ENCODE assay signal across 9 cellular contexts in genomic region chr15:82808634-82809041, GRCh38. TPM values are rescaled to one million over a fixed set of nuclear protein-coding genes. Genes with fewer than 3 reads are reported as not detected.
A peak's percentile ranks its signal among the peaks of the same experiment; 100 is the strongest.
DNase-seq lines count a peak whose midpoint lies in the region; ATAC-seq, FAIRE-seq and TF ChIP-seq lines count a peak whose summit lies in the region.
"Had no signal": no experiment of that assay in that cellular context is flagged by ENCODE, and none has a peak within 500 bp of the region (broad histone marks: within the 10 kb centered on the region; RNA-seq: fewer than 3 reads in every experiment).

No MANE protein-coding gene starts in this region.

- TF ChIP-seq CTCF in sigmoid colon (IDR thresholded peaks at IDR 0.05), result no peak

- FAIRE-seq in GM12892 (lab: Jason Lieb, UNC), result peak; percentile 83
- FAIRE-seq: HTR-8/SVneo had no signal

- H3K27ac ChIP-seq in esophagus (ENCODE audit: low read depth in 2 of 2, low read length in 1 of 2) (peak overlapping the region; percentile 50 to 58), sigmoid colon (peak overlapping the region; percentile 96 to 100 (median 98))

- DNase-seq in GM12892 (ENCODE audit: insufficient read length) (no peak), RPMI8226 (peak; percentile 3), sigmoid colon (no peak), foreskin melanocyte (no peak), ecto neural progenitor cell (ENCODE audit: low spot score) (no peak), middle frontal gyrus (ENCODE audit: extremely low spot score, low spot score) (no peak)

- intact Hi-C loops in sigmoid colon (cut with DNase I), result loop anchor here (2.0 to 5.0 kb wide), 2 partner anchors 58 to 161 kb away; partner anchors contain the start of gene CPEB1

- peak overlapping the region in 1 of 2 donors; percentile 83 for H3K4me3 ChIP-seq in esophagus (ENCODE audit: low read depth in 1 of 2, low read length in 2 of 2)
- peak overlapping the region in 1 of 4 donors; percentile 96 for H3K4me3 ChIP-seq in sigmoid colon

- no peaks in the 10 kb centered on the region for H3K36me3 ChIP-seq in esophagus (ENCODE audit: control insufficient read depth in 2 of 2, insufficient read depth in 2 of 2, low read length in 1 of 2)
- H3K36me3 ChIP-seq in sigmoid colon, result peaks cover 0 to 8% (median under 1%) of the 10 kb centered on the region in 4 donors

- H3K9me3 ChIP-seq in esophagus (ENCODE audit: control insufficient read depth in 2 of 2, insufficient read depth in 1 of 2, low read depth in 1 of 2, low read length in 1 of 2) (no peaks in the 10 kb centered on the region), sigmoid colon (no peaks in the 10 kb centered on the region)

- TF ChIP-seq EP300 in sigmoid colon (IDR thresholded peaks at IDR 0.05), result no peak

- no peak for ATAC-seq in GM19324 (IDR thresholded peaks at IDR 0.05; ENCODE audit: low FRiP score, unreplicated experiment)

- 68 to 69% methylated on average over 9 of the region's 9 CpGs for WGBS in esophagus, 2 donors
- WGBS in sigmoid colon, 2 donors, result 50 to 83% methylated on average over 9 of the region's 9 CpGs

- TF ChIP-seq POLR2A in GM12892 (IDR thresholded peaks at IDR 0.05; ENCODE audit: low read depth, low read length), result no peak; the same call in 1 of the 2 replicates
- no peak for TF ChIP-seq POLR2A in sigmoid colon (IDR thresholded peaks at IDR 0.05)

- H3K4me1 ChIP-seq in esophagus (ENCODE audit: control insufficient read depth in 2 of 2, insufficient read depth in 2 of 2, low read length in 1 of 2) (no peaks in the 10 kb centered on the region), sigmoid colon (peaks cover 0 to 25% (median 19%) of the 10 kb centered on the region in 4 donors)

- H3K27me3 ChIP-seq in esophagus (ENCODE audit: control insufficient read depth in 1 of 2, insufficient read depth in 2 of 2, low read length in 2 of 2) (no peaks in the 10 kb centered on the region), sigmoid colon (no peaks in the 10 kb centered on the region)

RNA-seq across cellular contexts. Expression of gene WHAMM, which starts 0.8 kb away (rescaled TPM):
- 3.9 TPM for polyA plus RNA-seq in GM12892 (2012; ENCODE audit: missing spikeins)
- polyA plus RNA-seq in esophagus (1 to 10 TPM; 4.1 to 4.5 TPM), sigmoid colon (1 to 10 TPM; 4.4 to 6.3 (median 4.8) TPM)
- total RNA-seq in sigmoid colon, result 10 to 100 TPM in 1 of 4 donors, 1 to 10 TPM in 3; 7.6 to 10.5 (median 9.0) TPM

RNA-seq across cellular contexts. Expression of gene FSD2, which starts 2.8 kb away (rescaled TPM):
- 0.15 TPM for polyA plus RNA-seq in GM12892 (2012; ENCODE audit: missing spikeins)
- polyA plus RNA-seq in esophagus (under 1 TPM; 0.01 to 0.12 TPM), sigmoid colon (not detected)
- total RNA-seq in sigmoid colon, result not detected
